In the genomic region with DNA sequence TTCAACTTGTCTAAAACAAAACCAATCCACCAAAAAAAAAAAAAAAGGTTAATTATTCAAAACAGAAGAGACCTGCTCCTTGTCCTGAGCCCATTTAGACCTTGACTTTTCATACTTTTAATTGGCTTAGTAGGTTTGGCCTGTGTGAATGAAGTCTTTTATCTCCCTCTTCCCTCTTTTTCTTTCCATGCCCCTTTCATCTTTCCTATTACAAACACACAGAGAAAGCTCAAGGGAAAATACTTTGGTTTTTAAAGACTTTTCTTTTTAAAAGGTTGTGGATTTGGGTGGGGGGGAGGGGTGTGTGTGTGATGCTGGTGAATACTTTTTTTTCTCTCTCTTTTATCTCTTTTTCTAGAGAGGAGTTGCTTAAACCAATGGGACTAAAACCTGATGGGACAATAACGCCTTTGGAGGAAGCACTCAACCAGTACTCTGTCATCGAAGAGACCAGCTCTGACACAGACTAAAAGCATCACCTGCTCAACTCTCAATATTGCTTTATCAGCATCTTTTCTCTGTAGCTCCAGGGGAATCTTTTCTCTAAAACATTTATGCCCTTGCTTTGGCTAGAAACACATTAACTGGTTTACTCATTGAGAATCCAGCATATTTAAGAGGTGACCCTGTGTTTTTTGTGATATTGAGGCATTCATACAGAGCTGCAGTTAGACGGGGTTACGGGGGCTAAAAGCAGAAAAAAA, we compare ENCODE assay signal across 17 cellular contexts.
DNase-seq lines count a peak whose midpoint lies in the region; ATAC-seq, FAIRE-seq and TF ChIP-seq lines count a peak whose summit lies in the region.
"Had no signal": no experiment of that assay in that cellular context is flagged by ENCODE, and none has a peak within 500 bp of the region (broad histone marks: within the 10 kb centered on the region; RNA-seq: fewer than 3 reads in every experiment).

No MANE protein-coding gene starts in this region.

- FAIRE-seq in HepG2 (lab: Jason Lieb, UNC) (no peak), K562 (lab: Jason Lieb, UNC) (no peak)
- FAIRE-seq: GM12891, GM18507 had no signal

- no peaks in the 10 kb centered on the region for H4K20me1 ChIP-seq in HepG2 (ENCODE audit: insufficient read depth, low read length)
- H4K20me1 ChIP-seq in K562 (replicated peaks; ENCODE audit: control insufficient read depth, insufficient read depth, low read length): no peaks in the 10 kb centered on the region

- H3K9me3 Mint-ChIP-seq in neural crest cell: peaks cover 3% of the 10 kb centered on the region
- H3K9me3 Mint-ChIP-seq in HFFc6: no peaks in the 10 kb centered on the region
- H3K9me3 Mint-ChIP-seq: CD4-positive, alpha-beta memory T cell had no signal

- in situ Hi-C loops in HepG2 (cut with HindIII; ENCODE audit: extremely low pct_ligation_motif_present, low pct_unique_long_range_greater_than_20kb) (no loop called here), K562 (cut with MboI) (no loop called here)

- H3K27me3 Mint-ChIP-seq in neural crest cell (ENCODE audit: low read depth): no peaks in the 10 kb centered on the region
- no peaks in the 10 kb centered on the region for H3K27me3 Mint-ChIP-seq in HFFc6 (ENCODE audit: insufficient read depth)
- H3K27me3 Mint-ChIP-seq: CD4-positive, alpha-beta memory T cell had no signal

- TF ChIP-seq POLR2A in HepG2 (IDR thresholded peaks at IDR 0.05; ENCODE audit: insufficient read depth in 1 of 2, low read depth in 2 of 2, low read length in 2 of 2): no peak
- TF ChIP-seq POLR2A in right lobe of liver (IDR thresholded peaks at IDR 0.05): no peak
- no peak for TF ChIP-seq POLR2A in K562 (conservative IDR thresholded peaks at IDR 0.05)

- H2AFZ ChIP-seq in HepG2 (ENCODE audit: low read length) (no peak overlapping the region), K562 (ENCODE audit: low read depth, low read length) (no peak overlapping the region)
- H2AFZ ChIP-seq: GM23248 had no signal

- H3K9me1 ChIP-seq in K562 (ENCODE audit: control insufficient read depth, insufficient read depth, low read length): no peaks in the 10 kb centered on the region

- H3K27me3 ChIP-seq in HepG2 (ENCODE audit: control insufficient read depth in 1 of 2, insufficient read depth in 2 of 2, low read length in 2 of 2): no peaks in the 10 kb centered on the region; a peak in 1 of 5 replicates
- no peaks in the 10 kb centered on the region for H3K27me3 ChIP-seq in right lobe of liver
- H3K27me3 ChIP-seq in K562 (ENCODE audit: control insufficient read depth in 2 of 2, insufficient read depth in 2 of 2, low read length in 2 of 2): no peaks in the 10 kb centered on the region

- TF ChIP-seq CTCF in HepG2 (CRISPR knock-in tag; IDR thresholded peaks at IDR 0.05) (no peak), right lobe of liver (IDR thresholded peaks at IDR 0.05) (no peak), K562 (IDR thresholded peaks at IDR 0.05 in 2 of 3, conservative IDR thresholded peaks at IDR 0.05 in 1 of 3; ENCODE audit: insufficient read depth in 2 of 3, low read depth in 1 of 3, low read length in 3 of 3) (no peak), neural crest cell (conservative IDR thresholded peaks at IDR 0.05) (no peak), HFFc6 (IDR thresholded peaks at IDR 0.05) (no peak)

- H3K27ac ChIP-seq in HepG2 (ENCODE audit: extremely low read length, insufficient read depth, low read length) (no peak overlapping the region), right lobe of liver (no peak overlapping the region), K562 (ENCODE audit: extremely low read depth, low read depth, low read length) (no peak overlapping the region)
- H3K27ac ChIP-seq: GM23248 had no signal

- no peak for ATAC-seq in HepG2
- ATAC-seq in right lobe of liver: no peak
- ATAC-seq in K562: no peak
- ATAC-seq in GM21723 (IDR thresholded peaks at IDR 0.05; ENCODE audit: unreplicated experiment): no peak

- CTCF ChIA-PET in HepG2 (lab: Yijun Ruan, JAX; ENCODE audit: low intra/inter-chr PET ratio, low total read pairs) (no interaction called here), K562 (lab: Yijun Ruan, JAX; ENCODE audit: low intra/inter-chr PET ratio) (no interaction called here)

- H3K36me3 ChIP-seq in HepG2 (replicated peaks in 1 of 2; ENCODE audit: control insufficient read depth in 1 of 2, insufficient read depth in 2 of 2, low read length in 2 of 2) (peaks cover 6 to 31% of the 10 kb centered on the region in 2 experiments), right lobe of liver (peaks cover 0 to 26% (median 7%) of the 10 kb centered on the region in 4 donors), K562 (ENCODE audit: control insufficient read depth, insufficient read depth, low read length) (peaks cover 10% of the 10 kb centered on the region; the same call in 1 of the 3 replicates)

- BruUV-seq in HepG2 (replicated peaks; lab: Mats Ljungman, UMichigan) (no TSS peak), K562 (replicated peaks; lab: Mats Ljungman, UMichigan) (no TSS peak)

- H3K4me3 Mint-ChIP-seq in neural crest cell (no peak overlapping the region), HFFc6 (no peak overlapping the region)
- H3K4me3 Mint-ChIP-seq: CD4-positive, alpha-beta memory T cell had no signal

- 0 out of 2 replicates have a peak, but pooled peaks cover 4% of the 10 kb centered on the region for H3K4me1 ChIP-seq in HepG2 (ENCODE audit: insufficient read depth, low read length)
- H3K4me1 ChIP-seq in right lobe of liver: no peaks in the 10 kb centered on the region
- no peaks in the 10 kb centered on the region; a peak in 1 of 5 replicates for H3K4me1 ChIP-seq in K562 (replicated peaks in 1 of 2; ENCODE audit: control insufficient read depth in 2 of 2, insufficient read depth in 2 of 2, low read length in 2 of 2)

- intact Hi-C loops in HepG2 (cut with micrococcal nuclease; ENCODE audit: unreplicated experiment) (no loop called here), right lobe of liver (cut with DNase I) (no loop called here), K562 (cut with micrococcal nuclease) (no loop called here)

- POLR2A ChIA-PET in HepG2 (lab: Yijun Ruan, JAX) (no interaction called here), K562 (lab: Yijun Ruan, JAX) (interaction anchor here (0.6 kb wide), 1 partner anchor 32 kb away, joined by 3 read pairs; no protein-coding TSS in a partner anchor)

- H3K4me2 ChIP-seq in HepG2 (ENCODE audit: low read depth, low read length) (no peak overlapping the region), K562 (ENCODE audit: insufficient read depth, low read length) (no peak overlapping the region)

- peaks cover 20% of the 10 kb centered on the region for H3K36me3 Mint-ChIP-seq in neural crest cell (ENCODE audit: low read depth)
- peaks cover 43% of the 10 kb centered on the region for H3K36me3 Mint-ChIP-seq in HFFc6 (ENCODE audit: low read depth)

- no peak overlapping the region for H3K9ac ChIP-seq in HepG2 (ENCODE audit: insufficient read depth, low read depth, low read length)
- no peak overlapping the region for H3K9ac ChIP-seq in K562 (ENCODE audit: insufficient read depth in 1 of 2, low read depth in 2 of 2, low read length in 2 of 2)
- H3K9ac ChIP-seq: GM23248 had no signal

- no peaks in the 10 kb centered on the region for H3K79me2 ChIP-seq in HepG2 (ENCODE audit: insufficient read depth, low read length)
- H3K79me2 ChIP-seq in K562 (ENCODE audit: control insufficient read depth, insufficient read depth, low read length): no peaks in the 10 kb centered on the region

- no peak for DNase-seq in HepG2 (ENCODE audit: low spot score)
- no peak for DNase-seq in right lobe of liver
- no peak for DNase-seq in K562 (ENCODE audit: extremely low read depth in 1 of 4, low spot score in 3 of 4)
- no peak for DNase-seq in neural crest cell (ENCODE audit: low read depth, low spot score)
- no peak for DNase-seq in EL
- DNase-seq in HFFc6: no peak
- DNase-seq: 8988T; C1 segment of cervical spinal cord; CD4-positive, alpha-beta memory T cell; DMS 273 treated with DMSO at 0.1 percent for 48 hours; DMS79; GF-D8; GM23248 had no signal

- TF ChIP-seq RAD21 in HepG2 (CRISPR knock-in tag; IDR thresholded peaks at IDR 0.05) (no peak), K562 (CRISPR knock-in tag; conservative IDR thresholded peaks at IDR 0.05 in 1 of 2, IDR thresholded peaks at IDR 0.05 in 1 of 2) (no peak)

- H3K4me1 Mint-ChIP-seq in neural crest cell (peaks cover 64% of the 10 kb centered on the region), HFFc6 (ENCODE audit: low read depth) (peaks cover 21% of the 10 kb centered on the region)
- H3K4me1 Mint-ChIP-seq: CD4-positive, alpha-beta memory T cell had no signal

- TF ChIP-seq EP300 in HepG2 (IDR thresholded peaks at IDR 0.05; ENCODE audit: low read depth in 2 of 2, low read length in 2 of 2) (no peak), HepG2 (CRISPR knock-in tag; IDR thresholded peaks at IDR 0.05; ENCODE audit: borderline replicate concordance) (no peak), K562 (IDR thresholded peaks at IDR 0.05; ENCODE audit: low read length) (no peak)

- peak overlapping the region; percentile 23 for H3K27ac Mint-ChIP-seq in neural crest cell (ENCODE audit: unreplicated experiment)
- H3K27ac Mint-ChIP-seq in HFFc6: no peak overlapping the region

- no peak overlapping the region for H3K4me3 ChIP-seq in HepG2 (replicated peaks in 1 of 3; ENCODE audit: insufficient read depth in 1 of 3, low read depth in 2 of 3, low read length in 3 of 3)
- H3K4me3 ChIP-seq in right lobe of liver: no peak overlapping the region
- H3K4me3 ChIP-seq in K562: no peak overlapping the region
- H3K4me3 ChIP-seq: GM23248, HAP-1 had no signal

- H3K9me3 ChIP-seq in HepG2 (ENCODE audit: low read length) (no peaks in the 10 kb centered on the region), right lobe of liver (no peaks in the 10 kb centered on the region), K562 (replicated peaks; ENCODE audit: control insufficient read depth, insufficient read depth, low read depth, low read length) (no peaks in the 10 kb centered on the region)
- H3K9me3 ChIP-seq: HAP-1 had no signal

- WGBS in HepG2 (ENCODE audit: low lambda C conversion rate): 97% methylated on average over 4 of the region's 4 CpGs
- WGBS in right lobe of liver (ENCODE audit: insufficient coverage, low coverage, low lambda C conversion rate, missing lambda C conversion rate): 98% methylated on average over 4 of the region's 4 CpGs
- 79% methylated on average over 4 of the region's 4 CpGs for WGBS in K562 (ENCODE audit: insufficient coverage, low coverage, missing lambda C conversion rate)

TF ChIP-seq in HepG2, 621 proteins besides CTCF, POLR2A, EP300 and RAD21 (continues in another document):
- TF ChIP-seq ARHGAP35 (CRISPR knock-in tag; IDR thresholded peaks at IDR 0.05; ENCODE audit: borderline replicate concordance): no peak

TF ChIP-seq in K562, 482 proteins besides CTCF, POLR2A, EP300 and RAD21 (continues in another document):
- TF ChIP-seq KLF13 (tag; IDR thresholded peaks at IDR 0.05; ENCODE audit: borderline replicate concordance, low read depth) (no peak), C11orf30 (IDR thresholded peaks at IDR 0.05; ENCODE audit: low read depth) (peak; percentile 66; the same call in 1 of the 2 replicates), MAFK (IDR thresholded peaks at IDR 0.05; ENCODE audit: low read length) (peak; percentile 72), ZNF316 (IDR thresholded peaks at IDR 0.05) (peak; percentile 81), ZNF143 (CRISPR knock-in tag; IDR thresholded peaks at IDR 0.05) (no peak), MAFG (tag; conservative IDR thresholded peaks at IDR 0.05) (peak; percentile 76), RBM14 (IDR thresholded peaks at IDR 0.05; ENCODE audit: borderline replicate concordance, insufficient read depth, low read depth, low read length) (no peak), SMAD3 (CRISPR knock-in tag; conservative IDR thresholded peaks at IDR 0.05) (no peak)

Comparison
In these comparisons a context has a peak if more than half of its experiments do, and no peak if none do; other contexts are left out.
1. Of the 241 proteins assayed by ChIP-seq in both HepG2 and K562: peak only in HepG2: none; only in K562: MAFG; in both: MAFF and MAFK; in neither: 238.